In the genomic region with DNA sequence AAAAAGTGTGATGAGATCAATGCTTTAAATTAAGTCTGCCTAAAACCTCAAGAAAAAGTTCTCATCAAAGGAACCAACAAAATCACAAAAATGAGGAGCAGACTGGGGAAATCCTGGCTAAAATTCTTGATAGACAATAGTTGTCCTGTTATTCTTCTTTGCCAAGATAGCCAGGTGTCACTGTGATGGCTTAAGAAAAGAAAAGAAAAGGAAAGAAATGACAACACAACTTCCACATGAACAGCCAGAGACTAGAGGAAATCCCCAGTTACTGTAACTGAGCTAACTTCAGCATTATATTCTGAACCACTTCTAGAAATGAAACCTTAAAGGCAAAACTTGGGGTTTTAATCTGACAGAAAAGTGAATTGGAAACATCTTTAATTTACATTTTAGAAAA, we compare ENCODE assay signal across 16 cellular contexts.
DNase-seq lines count a peak whose midpoint lies in the region; ATAC-seq, FAIRE-seq and TF ChIP-seq lines count a peak whose summit lies in the region.
"Had no signal": no experiment of that assay in that cellular context is flagged by ENCODE, and none has a peak within 500 bp of the region (broad histone marks: within the 10 kb centered on the region; RNA-seq: fewer than 3 reads in every experiment).

No MANE protein-coding gene starts in this region.

- no peak overlapping the region for H3K4me3 ChIP-seq in K562
- H3K4me3 ChIP-seq: heart right ventricle, lung, MG63 had no signal

- TF ChIP-seq RAD21 in K562 (CRISPR knock-in tag; conservative IDR thresholded peaks at IDR 0.05 in 1 of 2, IDR thresholded peaks at IDR 0.05 in 1 of 2) = no peak

- no peak overlapping the region for H3K56ac ChIP-seq in H9 (ENCODE audit: insufficient read length, low read depth, low read length)

- no peak overlapping the region for H3K27ac Mint-ChIP-seq in H9
- H3K27ac Mint-ChIP-seq: activated T-cell treated with anti-CD3 and anti-CD28 coated beads, Interleukin-2, amount 50 U/mL, for 24 hours; CD4-positive, alpha-beta T cell had no signal

- ATAC-seq in GM18861 (IDR thresholded peaks at IDR 0.05; ENCODE audit: unreplicated experiment) = peak; percentile 76
- peak; percentile 57 for ATAC-seq in GM21528 (IDR thresholded peaks at IDR 0.05; ENCODE audit: low FRiP score, unreplicated experiment)
- peak; percentile 66 for ATAC-seq in HG03095 (IDR thresholded peaks at IDR 0.05; ENCODE audit: unreplicated experiment)
- no peak for ATAC-seq in K562
- ATAC-seq: heart right ventricle had no signal

- no peaks in the 10 kb centered on the region for H3K36me3 Mint-ChIP-seq in H9 (ENCODE audit: insufficient read depth in 1 of 3, low read depth in 3 of 3)

- in situ Hi-C loops in K562 (cut with MboI) = no loop called here

- no peak overlapping the region for H2BK15ac ChIP-seq in H9 (ENCODE audit: low read depth, low read length)

- H4K5ac ChIP-seq in H9 (ENCODE audit: insufficient read length, low read depth, low read length) = no peak overlapping the region

- H3K9me3 ChIP-seq in K562 (replicated peaks; ENCODE audit: control insufficient read depth, insufficient read depth, low read depth, low read length) = no peaks in the 10 kb centered on the region
- no peaks in the 10 kb centered on the region for H3K9me3 ChIP-seq in H9 (ENCODE audit: control insufficient read depth, low read depth, low read length)
- H3K9me3 ChIP-seq: heart right ventricle, MG63 had no signal

- no peak overlapping the region for H3K9ac ChIP-seq in K562 (ENCODE audit: insufficient read depth in 1 of 2, low read depth in 2 of 2, low read length in 2 of 2)
- no peak overlapping the region for H3K9ac ChIP-seq in H9 (ENCODE audit: extremely low read depth, insufficient read length, low read length)

- H3K4me1 ChIP-seq in K562 (replicated peaks in 1 of 2; ENCODE audit: control insufficient read depth in 2 of 2, insufficient read depth in 2 of 2, low read length in 2 of 2) (peaks cover 4 to 37% of the 10 kb centered on the region in 2 experiments), H9 (ENCODE audit: insufficient read depth, low read length) (no peaks in the 10 kb centered on the region)
- H3K4me1 ChIP-seq: heart right ventricle had no signal

- no peak overlapping the region for H3K18ac ChIP-seq in H9 (ENCODE audit: insufficient read length, low read depth, low read length)

- H3K79me2 ChIP-seq in K562 (ENCODE audit: control insufficient read depth, insufficient read depth, low read length) (no peaks in the 10 kb centered on the region), H9 (ENCODE audit: insufficient read depth, low read length) (no peaks in the 10 kb centered on the region)

- no peak overlapping the region for H4K91ac ChIP-seq in H9 (ENCODE audit: insufficient read length, low read depth, low read length)

- CTCF ChIA-PET in K562 (lab: Yijun Ruan, JAX; ENCODE audit: low intra/inter-chr PET ratio) = no interaction called here

- no peak overlapping the region for H3K4ac ChIP-seq in H9 (ENCODE audit: low read depth, low read length)

- no peaks in the 10 kb centered on the region for H3K23me2 ChIP-seq in H9 (ENCODE audit: insufficient read length, low read depth, low read length, poor library complexity, severe bottlenecking)

- no peak overlapping the region for H3K23ac ChIP-seq in H9 (ENCODE audit: insufficient read length, low read depth, low read length)

- no peak overlapping the region for H2BK5ac ChIP-seq in H9 (ENCODE audit: insufficient read length, low read length)

- H3K36me3 ChIP-seq in K562 (ENCODE audit: control insufficient read depth, insufficient read depth, low read length) = no peaks in the 10 kb centered on the region
- H3K36me3 ChIP-seq: heart right ventricle, MG63 had no signal

- TF ChIP-seq EP300 in K562 (IDR thresholded peaks at IDR 0.05; ENCODE audit: low read length) = no peak

- no peaks in the 10 kb centered on the region for H3K79me1 ChIP-seq in H9 (ENCODE audit: insufficient read depth, low read depth, low read length, poor library complexity, severe bottlenecking)

- TF ChIP-seq POLR2A in K562 (conservative IDR thresholded peaks at IDR 0.05) = no peak

- H3K27ac ChIP-seq in K562 (ENCODE audit: extremely low read depth, low read depth, low read length) = no peak overlapping the region
- H3K27ac ChIP-seq in H9 (ENCODE audit: insufficient read length, low read depth, low read length) = no peak overlapping the region
- H3K27ac ChIP-seq: heart right ventricle had no signal

- no peak overlapping the region for H3T11ph ChIP-seq in H9 (ENCODE audit: low read length)

- FAIRE-seq in K562 (lab: Jason Lieb, UNC) (no peak), HTR-8/SVneo (lab: Jason Lieb, UNC) (no peak)
- FAIRE-seq: astrocyte had no signal

- peaks cover 3 to 12% of the 10 kb centered on the region in 2 experiments; a peak in 3 of 4 replicates for H3K4me1 Mint-ChIP-seq in H9

- no peak for TF ChIP-seq CTCF in K562 (IDR thresholded peaks at IDR 0.05 in 2 of 3, conservative IDR thresholded peaks at IDR 0.05 in 1 of 3; ENCODE audit: insufficient read depth in 2 of 3, low read depth in 1 of 3, low read length in 3 of 3)
- TF ChIP-seq CTCF in H9 (conservative IDR thresholded peaks at IDR 0.05) = no peak

- BruUV-seq in K562 (replicated peaks; lab: Mats Ljungman, UMichigan) = no TSS peak

- no peaks in the 10 kb centered on the region for H3K9me1 ChIP-seq in K562 (ENCODE audit: control insufficient read depth, insufficient read depth, low read length)

- H2BK20ac ChIP-seq in H9 (ENCODE audit: low read depth, low read length, poor library complexity, severe bottlenecking) = no peak overlapping the region

- no peak for DNase-seq in K562 (ENCODE audit: extremely low read depth in 1 of 4, low spot score in 3 of 4)
- no peak for DNase-seq in KG1 (lab: John Stamatoyannopoulos, UW)
- DNase-seq in NCI-H1105 treated with DMSO at 0.1 percent for 48 hours (lab: John Stamatoyannopoulos, UW) = no peak
- no peak for DNase-seq in H9
- no peak for DNase-seq in HTR-8/SVneo (ENCODE audit: insufficient read length, low spot score)
- DNase-seq: activated T-cell treated with anti-CD3 and anti-CD28 coated beads, Interleukin-2, amount 50 U/mL, for 24 hours; CD4-positive, alpha-beta T cell; effector memory CD4-positive, alpha-beta T cell; heart right ventricle; MG63; NCI-H446 treated with DMSO at 0.1 percent for 48 hours had no signal

- intact Hi-C loops in K562 (cut with micrococcal nuclease) = loop anchor here (5.0 kb wide), 1 partner anchor 42 kb away; no protein-coding TSS in a partner anchor

- no peak overlapping the region for H3K4me2 ChIP-seq in K562 (ENCODE audit: insufficient read depth, low read length)
- no peak overlapping the region for H3K4me2 ChIP-seq in H9 (ENCODE audit: insufficient read depth, insufficient read length, low read length)

- H2BK120ac ChIP-seq in H9 (ENCODE audit: low read depth, low read length, poor library complexity, severe bottlenecking) = no peak overlapping the region

- POLR2A ChIA-PET in K562 (lab: Yijun Ruan, JAX) = interaction anchor here (0.7 kb wide), 1 partner anchor 143 kb away, joined by 5 read pairs; no protein-coding TSS in a partner anchor

- H2BK12ac ChIP-seq in H9 (ENCODE audit: insufficient read length, low read depth, low read length) = no peak overlapping the region

- H3K9me3 Mint-ChIP-seq in H9 = no peaks in the 10 kb centered on the region
- H3K9me3 Mint-ChIP-seq: activated T-cell treated with anti-CD3 and anti-CD28 coated beads, Interleukin-2, amount 50 U/mL, for 24 hours; CD4-positive, alpha-beta T cell had no signal

- H2AK5ac ChIP-seq in H9 (ENCODE audit: insufficient read length, low read length) = no peak overlapping the region

- no peaks in the 10 kb centered on the region for H3K27me3 Mint-ChIP-seq in H9 (ENCODE audit: low read depth)

- no peak overlapping the region for H3K14ac ChIP-seq in H9 (ENCODE audit: insufficient read depth, low read length)

- H3K27me3 ChIP-seq in K562 (ENCODE audit: control insufficient read depth in 2 of 2, insufficient read depth in 2 of 2, low read length in 2 of 2) (no peaks in the 10 kb centered on the region), H9 (ENCODE audit: insufficient read depth, low read length) (no peaks in the 10 kb centered on the region)
- H3K27me3 ChIP-seq: MG63 had no signal

- H4K20me1 ChIP-seq in K562 (replicated peaks; ENCODE audit: control insufficient read depth, insufficient read depth, low read length) = no peaks in the 10 kb centered on the region
- H4K20me1 ChIP-seq in H9 (ENCODE audit: control insufficient read depth, insufficient read depth, insufficient read length) = no peaks in the 10 kb centered on the region

- H2AFZ ChIP-seq in K562 (ENCODE audit: low read depth, low read length) (peak overlapping the region; percentile 60), H9 (ENCODE audit: low read length) (no peak overlapping the region)

- H4K8ac ChIP-seq in H9 (replicated peaks; ENCODE audit: insufficient read length, low read depth, low read length) = no peak overlapping the region

- no peak overlapping the region for H3K4me3 Mint-ChIP-seq in H9
- H3K4me3 Mint-ChIP-seq: activated T-cell treated with anti-CD3 and anti-CD28 coated beads, Interleukin-2, amount 50 U/mL, for 24 hours; CD4-positive, alpha-beta T cell had no signal

TF ChIP-seq in K562, 482 proteins besides CTCF, POLR2A, EP300 and RAD21:
- TF ChIP-seq KLF13 (tag; IDR thresholded peaks at IDR 0.05; ENCODE audit: borderline replicate concordance, low read depth) (no peak), GATA2 (CRISPR knock-in tag; IDR thresholded peaks at IDR 0.05) (no peak), SRSF7 (optimal IDR thresholded peaks at IDR 0.05; ENCODE audit: low read depth, low read length) (no peak), ZNF217 (CRISPR knock-in tag; IDR thresholded peaks at IDR 0.05) (no peak), TCF3 (CRISPR knock-in tag; IDR thresholded peaks at IDR 0.05) (no peak)
- TF ChIP-seq, protein P1, sequence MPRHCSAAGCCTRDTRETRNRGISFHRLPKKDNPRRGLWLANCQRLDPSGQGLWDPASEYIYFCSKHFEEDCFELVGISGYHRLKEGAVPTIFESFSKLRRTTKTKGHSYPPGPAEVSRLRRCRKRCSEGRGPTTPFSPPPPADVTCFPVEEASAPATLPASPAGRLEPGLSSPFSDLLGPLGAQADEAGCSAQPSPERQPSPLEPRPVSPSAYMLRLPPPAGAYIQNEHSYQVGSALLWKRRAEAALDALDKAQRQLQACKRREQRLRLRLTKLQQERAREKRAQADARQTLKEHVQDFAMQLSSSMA (CRISPR knock-in tag; IDR thresholded peaks at IDR 0.05) = no peak
